In the genomic region with DNA sequence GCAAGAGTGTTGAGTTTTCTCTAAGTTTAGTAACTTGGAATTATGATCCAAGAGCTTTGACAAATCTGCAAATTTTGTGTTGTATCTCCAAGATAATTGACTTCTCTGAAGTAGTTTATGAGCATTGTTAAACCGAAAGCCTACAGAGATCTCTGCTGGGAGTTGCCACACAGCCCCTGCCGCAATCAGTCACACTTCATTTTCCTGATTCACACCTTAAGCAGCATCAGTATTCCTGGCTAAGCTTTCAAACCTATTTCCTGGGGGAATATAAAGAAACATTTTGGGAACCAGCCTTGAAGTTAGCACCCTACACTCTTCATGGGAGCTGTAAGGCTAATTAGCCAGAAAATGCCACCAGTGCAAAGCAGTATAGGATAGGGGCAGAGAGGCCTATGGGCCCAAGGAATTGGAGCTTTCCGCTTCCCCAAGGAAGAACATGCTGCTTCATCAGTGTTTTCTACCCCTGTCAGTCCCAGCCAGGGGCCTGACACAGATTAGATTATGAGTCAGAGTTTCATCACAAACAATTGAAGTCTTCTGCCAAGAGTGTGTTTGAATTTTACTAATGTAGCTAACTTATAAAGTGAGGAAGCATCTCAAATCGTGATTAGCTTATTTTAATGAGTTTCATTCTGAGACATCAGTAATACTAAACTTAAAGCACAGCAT, we compare ENCODE assay signal across 10 cellular contexts. TPM values are rescaled to one million over a fixed set of nuclear protein-coding genes. Genes with fewer than 3 reads are reported as not detected.
DNase-seq lines count a peak whose midpoint lies in the region; ATAC-seq and TF ChIP-seq lines count a peak whose summit lies in the region.
"Had no signal": no experiment of that assay in that cellular context is flagged by ENCODE, and none has a peak within 500 bp of the region (broad histone marks: within the 10 kb centered on the region; RNA-seq: fewer than 3 reads in every experiment).

No MANE protein-coding gene starts in this region.

- H3K4me3 Mint-ChIP-seq in activated naive CD4-positive, alpha-beta T cell treated with anti-CD3 and anti-CD28 coated beads for 36 hours = no peak overlapping the region
- no peak overlapping the region for H3K4me3 Mint-ChIP-seq in T-helper 2 cell treated with Interferon-gamma antibody and Interleukin-4, amounts not matched to agents 5 μg/mL and 100 μg/mL, for 36 hours
- H3K4me3 Mint-ChIP-seq in stimulated activated naive B cell treated with anti-CD40 and anti-IgM and Interleukin-4, amounts not matched to agents 10 μg/mL and 1 μg/mL and 100 μg/mL, for 72 hours = no peak overlapping the region

- peaks cover 40% of the 10 kb centered on the region for H3K4me1 Mint-ChIP-seq in activated naive CD4-positive, alpha-beta T cell treated with anti-CD3 and anti-CD28 coated beads for 36 hours (ENCODE audit: low read depth)
- H3K4me1 Mint-ChIP-seq in T-helper 2 cell treated with Interferon-gamma antibody and Interleukin-4, amounts not matched to agents 5 μg/mL and 100 μg/mL, for 36 hours (ENCODE audit: low read depth) = peaks cover 30% of the 10 kb centered on the region
- H3K4me1 Mint-ChIP-seq in stimulated activated naive B cell treated with anti-CD40 and anti-IgM and Interleukin-4, amounts not matched to agents 10 μg/mL and 1 μg/mL and 100 μg/mL, for 72 hours = peaks cover 7 to 19% of the 10 kb centered on the region in 2 donors

- DNase-seq in activated naive CD4-positive, alpha-beta T cell treated with anti-CD3 and anti-CD28 coated beads for 36 hours = peak; percentile 36
- no peak for DNase-seq in activated naive CD4-positive, alpha-beta T cell treated with anti-CD3 and anti-CD28 coated beads, Interleukin-2, amount 50 U/mL, for 16 hours
- no peak for DNase-seq in T-helper 2 cell treated with Interferon-gamma antibody and Interleukin-4, amounts not matched to agents 5 μg/mL and 100 μg/mL, for 36 hours (ENCODE audit: low spot score)
- DNase-seq in fibroblast of pulmonary artery (ENCODE audit: low read depth) = peak; percentile 62
- DNase-seq in stimulated activated naive B cell treated with anti-CD40 and anti-IgM and Interleukin-4, amounts not matched to agents 10 μg/mL and 1 μg/mL and 100 μg/mL, for 72 hours = no peak
- DNase-seq in NCI-H146 (lab: John Stamatoyannopoulos, UW) = no peak
- DNase-seq: activated gamma-delta T cell treated with Interleukin-2 at 50 U/mL for 16 hours; stimulated activated CD4-positive, alpha-beta T cell treated with anti-CD3 and anti-CD28 coated beads, Interleukin-2, amount 100 ng/mL, for 24 hours had no signal

- peaks cover 16% of the 10 kb centered on the region for H3K36me3 Mint-ChIP-seq in activated naive CD4-positive, alpha-beta T cell treated with anti-CD3 and anti-CD28 coated beads for 36 hours (ENCODE audit: low read depth)
- H3K36me3 Mint-ChIP-seq in T-helper 2 cell treated with Interferon-gamma antibody and Interleukin-4, amounts not matched to agents 5 μg/mL and 100 μg/mL, for 36 hours (ENCODE audit: low read depth) = peaks cover 55% of the 10 kb centered on the region
- peaks cover 29 to 41% of the 10 kb centered on the region in 2 donors for H3K36me3 Mint-ChIP-seq in stimulated activated naive B cell treated with anti-CD40 and anti-IgM and Interleukin-4, amounts not matched to agents 10 μg/mL and 1 μg/mL and 100 μg/mL, for 72 hours

- TF ChIP-seq CTCF in fibroblast of pulmonary artery (IDR thresholded peaks at IDR 0.05; ENCODE audit: low read length, missing control alignments) = no peak

- no peaks in the 10 kb centered on the region for H3K27me3 Mint-ChIP-seq in activated naive CD4-positive, alpha-beta T cell treated with anti-CD3 and anti-CD28 coated beads for 36 hours (ENCODE audit: low read depth)
- H3K27me3 Mint-ChIP-seq in T-helper 2 cell treated with Interferon-gamma antibody and Interleukin-4, amounts not matched to agents 5 μg/mL and 100 μg/mL, for 36 hours (ENCODE audit: low read depth) = no peaks in the 10 kb centered on the region
- H3K27me3 Mint-ChIP-seq in stimulated activated naive B cell treated with anti-CD40 and anti-IgM and Interleukin-4, amounts not matched to agents 10 μg/mL and 1 μg/mL and 100 μg/mL, for 72 hours = no peaks in the 10 kb centered on the region

- H3K9me3 Mint-ChIP-seq in activated naive CD4-positive, alpha-beta T cell treated with anti-CD3 and anti-CD28 coated beads for 36 hours = no peaks in the 10 kb centered on the region
- H3K9me3 Mint-ChIP-seq in T-helper 2 cell treated with Interferon-gamma antibody and Interleukin-4, amounts not matched to agents 5 μg/mL and 100 μg/mL, for 36 hours = no peaks in the 10 kb centered on the region
- no peaks in the 10 kb centered on the region for H3K9me3 Mint-ChIP-seq in stimulated activated naive B cell treated with anti-CD40 and anti-IgM and Interleukin-4, amounts not matched to agents 10 μg/mL and 1 μg/mL and 100 μg/mL, for 72 hours

- H3K4me3 ChIP-seq in fibroblast of pulmonary artery (replicated peaks; ENCODE audit: low read depth, low read length) = no peak overlapping the region

- H3K27ac Mint-ChIP-seq in activated naive CD4-positive, alpha-beta T cell treated with anti-CD3 and anti-CD28 coated beads for 36 hours = no peak overlapping the region
- peak overlapping the region; percentile 47 for H3K27ac Mint-ChIP-seq in T-helper 2 cell treated with Interferon-gamma antibody and Interleukin-4, amounts not matched to agents 5 μg/mL and 100 μg/mL, for 36 hours
- H3K27ac Mint-ChIP-seq in stimulated activated naive B cell treated with anti-CD40 and anti-IgM and Interleukin-4, amounts not matched to agents 10 μg/mL and 1 μg/mL and 100 μg/mL, for 72 hours = peak overlapping the region; percentile 31

- CTCF ChIA-PET in activated naive CD4-positive, alpha-beta T cell treated with anti-CD3 and anti-CD28 coated beads for 36 hours (lab: Charles Lee) = interaction anchor here (0.6 to 2.7 kb wide), 6 partner anchors 8 to 27 kb away, joined by 3 to 7 read pairs (median 4); no protein-coding TSS in a partner anchor

- ATAC-seq in stimulated activated naive B cell treated with anti-CD40 and anti-IgM and Interleukin-4, amounts not matched to agents 10 μg/mL and 1 μg/mL and 100 μg/mL, for 72 hours (replicated peaks) = no peak
- no peak for ATAC-seq in HG02840 (IDR thresholded peaks at IDR 0.05; ENCODE audit: low FRiP score, unreplicated experiment)
- no peak for ATAC-seq in HG03442 (IDR thresholded peaks at IDR 0.05; ENCODE audit: unreplicated experiment)

- intact Hi-C loops in activated naive CD4-positive, alpha-beta T cell treated with anti-CD3 and anti-CD28 coated beads for 36 hours (cut with micrococcal nuclease) = loop anchor here (1.0 to 2.0 kb wide), 2 partner anchors 8 to 38 kb away; no protein-coding TSS in a partner anchor

RNA-seq across cellular contexts. Expression of a gene that starts 23.2 kb away (rescaled TPM):
- 100 to 1,000 TPM; 322 to 354 TPM for total RNA-seq in activated naive CD4-positive, alpha-beta T cell treated with anti-CD3 and anti-CD28 coated beads for 36 hours

RNA-seq across cellular contexts. Expression of a gene that starts 46.7 kb away (rescaled TPM):
- total RNA-seq in activated naive CD4-positive, alpha-beta T cell treated with anti-CD3 and anti-CD28 coated beads for 36 hours = 10 to 100 TPM; 48.8 to 51.2 TPM

Comparison
In these comparisons a context has a peak if more than half of its experiments do, and no peak if none do; other contexts are left out.
1. DNase-seq: peak in activated naive CD4-positive, alpha-beta T cell treated with anti-CD3 and anti-CD28 coated beads for 36 hours (single experiment) and fibroblast of pulmonary artery (single experiment); none in activated naive CD4-positive, alpha-beta T cell treated with anti-CD3 and anti-CD28 coated beads, Interleukin-2, amount 50 U/mL, for 16 hours (single experiment), T-helper 2 cell treated with Interferon-gamma antibody and Interleukin-4, amounts not matched to agents 5 μg/mL and 100 μg/mL, for 36 hours (single experiment), stimulated activated naive B cell treated with anti-CD40 and anti-IgM and Interleukin-4, amounts not matched to agents 10 μg/mL and 1 μg/mL and 100 μg/mL, for 72 hours (single experiment) and NCI-H146 (single experiment).